ENCODE assay signal across 1 cellular context in genomic region chr9:2466703-2467102, GRCh38.
TF ChIP-seq lines count a peak whose summit lies in the region.

No MANE protein-coding gene starts in this region.

TF ChIP-seq in GM23338, 12 proteins besides CTCF, POLR2A, EP300 and RAD21 (continued from another document):
- TF ChIP-seq ZNF462 (CRISPR knock-in tag; IDR thresholded peaks at IDR 0.05) (no peak), ETS1 (IDR thresholded peaks at IDR 0.05) (no peak)
